26 cellular contexts compared by ENCODE assay signal in the genomic region with DNA sequence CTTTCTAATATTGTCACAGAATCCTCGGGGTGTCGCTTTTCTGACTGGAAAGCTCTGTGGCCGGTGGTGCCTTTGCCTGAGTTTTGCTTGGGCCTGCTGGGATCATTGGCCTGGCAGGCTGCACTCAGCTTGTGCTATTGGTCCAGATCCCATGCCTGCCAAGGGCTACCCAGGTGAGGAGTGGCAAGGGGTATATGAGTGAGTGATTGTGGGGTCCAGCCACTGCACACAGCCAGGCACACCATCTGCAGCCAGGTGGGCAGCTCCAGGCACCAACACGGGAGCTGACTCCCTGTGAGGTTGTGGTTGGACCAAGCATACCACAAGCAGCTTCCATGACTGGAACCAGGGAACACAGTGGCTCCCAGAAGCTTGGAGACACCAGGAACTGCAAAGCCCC.
"Had no signal": no experiment of that assay in that cellular context is flagged by ENCODE, and none has a peak within 500 bp of the region (broad histone marks: within the 10 kb centered on the region; RNA-seq: fewer than 3 reads in every experiment).

No MANE protein-coding gene starts in this region.

- H2AFZ ChIP-seq: parathyroid adenoma had no signal

- H3K9ac ChIP-seq: parathyroid adenoma had no signal

- H3K9me3 ChIP-seq: prostate gland, right lobe of liver, suprapubic skin, testis, transverse colon, uterus had no signal

- H3K27me3 ChIP-seq: ovary, right atrium auricular region, right lobe of liver, sigmoid colon, stomach, suprapubic skin, testis, tibial artery, transverse colon, upper lobe of left lung, uterus had no signal

- H3K27ac ChIP-seq: ovary, parathyroid adenoma, prostate gland, right atrium auricular region, right lobe of liver, sigmoid colon, stomach, suprapubic skin, testis, tibial artery, transverse colon, upper lobe of left lung, uterus had no signal

- ATAC-seq: naive thymus-derived CD8-positive, alpha-beta T cell; natural killer cell treated with Interleukin-12 subunit alpha and Interleukin-12 subunit beta and Interleukin-15 and Interleukin-18, amount 100 ng/mL, for 72 hours; right lobe of liver had no signal

- H3K4me1 ChIP-seq: parathyroid adenoma, prostate gland, right atrium auricular region, sigmoid colon, stomach, suprapubic skin, testis, tibial artery, transverse colon, upper lobe of left lung, uterus had no signal

- DNase-seq: naive B cell; naive thymus-derived CD8-positive, alpha-beta T cell; nephron progenitor cell; occipital lobe; ovary; retina; right lobe of liver; sigmoid colon; small intestine; stimulated activated CD4-positive, alpha-beta T cell treated with anti-CD3 and anti-CD28 coated beads, Interleukin-15, amount 100 ng/mL, for 24 hours; stimulated activated CD4-positive, alpha-beta T cell treated with anti-CD3 and anti-CD28 coated beads, Interleukin-2, amount 100 ng/mL, for 24 hours; stimulated activated CD4-positive, alpha-beta T cell treated with anti-CD3 and anti-CD28 coated beads, Interleukin-2, amount 100 ng/mL, for 48 hours; stimulated activated CD4-positive, alpha-beta T cell treated with anti-CD3 and anti-CD28 coated beads, Interleukin-4, amount 100 ng/mL, for 24 hours; stimulated activated naive B cell treated with anti-CD40 and anti-IgM and Interleukin-4, amounts not matched to agents 10 μg/mL and 1 μg/mL and 100 μg/mL, for 72 hours; stimulated activated naive CD4-positive, alpha-beta T cell treated with Interleukin-2 at 50 U/mL for 16 hours; stomach; testis; tibial artery; transverse colon; upper lobe of left lung; uterus had no signal

- H3K36me3 ChIP-seq: ovary, prostate gland, right atrium auricular region, right lobe of liver, sigmoid colon, stomach, suprapubic skin, tibial artery, transverse colon, upper lobe of left lung, uterus had no signal

- H3K4me3 ChIP-seq: ovary, prostate gland, right atrium auricular region, right lobe of liver, sigmoid colon, stomach, suprapubic skin, testis, tibial artery, transverse colon, upper lobe of left lung, uterus had no signal
